In the genomic region with DNA sequence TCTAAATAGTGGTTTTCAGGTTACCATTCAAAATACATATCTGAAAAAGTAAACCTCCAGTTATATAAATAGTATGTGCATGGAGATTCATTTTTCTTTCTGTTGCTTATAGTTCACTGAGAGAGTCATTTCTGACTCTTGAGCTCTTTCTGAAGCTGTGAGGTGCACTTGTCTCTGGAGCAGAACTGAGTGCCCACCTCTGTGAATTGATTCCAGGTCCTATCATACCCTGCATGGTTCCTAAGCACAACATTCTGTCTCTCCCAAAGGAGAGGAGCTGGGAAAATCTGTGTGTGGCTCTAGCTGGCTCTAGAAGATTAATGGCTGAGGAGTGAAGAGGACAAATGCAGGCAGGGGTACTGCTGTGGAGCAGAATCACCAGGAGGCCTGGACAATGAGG, we compare ENCODE assay signal across 20 cellular contexts.
DNase-seq lines count a peak whose midpoint lies in the region; ATAC-seq and TF ChIP-seq lines count a peak whose summit lies in the region.
"Had no signal": no experiment of that assay in that cellular context is flagged by ENCODE, and none has a peak within 500 bp of the region (broad histone marks: within the 10 kb centered on the region; RNA-seq: fewer than 3 reads in every experiment).

No MANE protein-coding gene starts in this region.

- DNase-seq in NCI-H2029 (lab: John Stamatoyannopoulos, UW), result peak; percentile 14
- no peak for DNase-seq in NCI-H2029 treated with DMSO at 0.1 percent for 48 hours (lab: John Stamatoyannopoulos, UW)
- peak; percentile 88 for DNase-seq in NCI-H187 treated with DMSO at 0.1 percent for 48 hours (lab: John Stamatoyannopoulos, UW)
- DNase-seq in NCI-H345 treated with DMSO at 0.1 percent for 48 hours (lab: John Stamatoyannopoulos, UW; ENCODE audit: unreplicated experiment), result peak; percentile 72
- no peak for DNase-seq in Calu3
- DNase-seq in Ammon's horn (ENCODE audit: low spot score), result no peak
- DNase-seq: CD4-positive, alpha-beta T cell; NCI-H1092; NCI-H146; NCI-H2081 treated with DMSO at 0.1 percent for 48 hours; NCI-H524; NCI-H774; PC-9; SJCRH30; T-helper 17 cell; T1000 had no signal

- H3K27me3 Mint-ChIP-seq in Calu3 (ENCODE audit: unreplicated experiment), result no peaks in the 10 kb centered on the region
- H3K27me3 Mint-ChIP-seq: CD4-positive, alpha-beta T cell; T-helper 17 cell had no signal

- ATAC-seq in HG02623 (IDR thresholded peaks at IDR 0.05; ENCODE audit: unreplicated experiment), result no peak
- ATAC-seq: Right ventricle myocardium inferior, SK-N-SH treated with all-trans-retinoic acid at 6 μM for 48 hours, T-helper 17 cell had no signal

- CTCF ChIA-PET in Calu3 (lab: Charles Lee), result no interaction called here

- H3K27ac Mint-ChIP-seq in Calu3 (ENCODE audit: unreplicated experiment), result no peak overlapping the region
- H3K27ac Mint-ChIP-seq: CD4-positive, alpha-beta T cell; IgD-negative memory B cell; T-helper 17 cell had no signal

- H3K4me1 Mint-ChIP-seq in Calu3 (ENCODE audit: low read depth, unreplicated experiment), result no peaks in the 10 kb centered on the region
- H3K4me1 Mint-ChIP-seq: IgD-negative memory B cell, T-helper 17 cell had no signal

- no peak overlapping the region for H3K4me3 Mint-ChIP-seq in Calu3 (ENCODE audit: low read depth, unreplicated experiment)
- H3K4me3 Mint-ChIP-seq: CD4-positive, alpha-beta T cell; IgD-negative memory B cell; T-helper 17 cell had no signal

- no peak for TF ChIP-seq CTCF in Calu3 (IDR thresholded peaks at IDR 0.05; ENCODE audit: unreplicated experiment)

- H3K9me3 Mint-ChIP-seq in Calu3 (ENCODE audit: low read depth, unreplicated experiment), result peaks cover 2% of the 10 kb centered on the region

- BruUV-seq in Calu3 (replicated peaks; lab: Mats Ljungman, UMichigan), result no TSS peak

- intact Hi-C loops in Calu3 (cut with micrococcal nuclease; ENCODE audit: unreplicated experiment), result no loop called here

- no peaks in the 10 kb centered on the region for H3K36me3 Mint-ChIP-seq in Calu3 (ENCODE audit: insufficient read depth, unreplicated experiment)
- H3K36me3 Mint-ChIP-seq: IgD-negative memory B cell had no signal

Comparison
In these comparisons a context has a peak if more than half of its experiments do, and no peak if none do; other contexts are left out.
1. DNase-seq: peak in NCI-H2029 (single experiment), NCI-H187 treated with DMSO at 0.1 percent for 48 hours (single experiment) and NCI-H345 treated with DMSO at 0.1 percent for 48 hours (single experiment); none in NCI-H2029 treated with DMSO at 0.1 percent for 48 hours (single experiment), Calu3 (single experiment) and Ammon's horn (single experiment).